In genomic region chr5:2015116-2015848, GRCh38 we compare ENCODE assay signal across 20 cellular contexts.
"Had no signal": no experiment of that assay in that cellular context is flagged by ENCODE, and none has a peak within 500 bp of the region (broad histone marks: within the 10 kb centered on the region; RNA-seq: fewer than 3 reads in every experiment).

No MANE protein-coding gene starts in this region.

- H3K4me3 Mint-ChIP-seq: activated CD4-positive, alpha-beta memory T cell treated with anti-CD3 and anti-CD28 coated beads, Interleukin-2, amount 10 ng/mL, durations not matched to agents 7 days and 5 days; activated CD4-positive, alpha-beta T cell treated with anti-CD3 and anti-CD28 coated beads for 36 hours; activated naive CD8-positive, alpha-beta T cell; neural crest cell had no signal

- H3K4me3 ChIP-seq: body of pancreas, coronary artery, esophagus squamous epithelium, pancreas, thoracic aorta had no signal

- H3K27me3 Mint-ChIP-seq: activated CD4-positive, alpha-beta memory T cell treated with anti-CD3 and anti-CD28 coated beads, Interleukin-2, amount 10 ng/mL, durations not matched to agents 7 days and 5 days had no signal

- DNase-seq: activated CD4-positive, alpha-beta memory T cell treated with anti-CD3 and anti-CD28 coated beads, Interleukin-2, amount 10 ng/mL, durations not matched to agents 7 days and 5 days; activated CD4-positive, alpha-beta T cell treated with anti-CD3 and anti-CD28 coated beads for 36 hours; activated CD8-positive, alpha-beta memory T cell treated with anti-CD3 and anti-CD28 coated beads, Interleukin-2, amount 50 U/mL, for 4 hours; activated effector memory CD4-positive, alpha-beta T cell treated with anti-CD3 and anti-CD28 coated beads, Interleukin-2, amount 50 U/mL, for 16 hours; activated T-cell treated with anti-CD3 and anti-CD28 coated beads, Interleukin-2, amount 50 U/mL, for 48 hours; amniotic stem cell; body of pancreas; central memory CD4-positive, alpha-beta T cell; esophagus squamous epithelium; glutamatergic neuron; mesendoderm; pancreas; stimulated activated CD4-positive, alpha-beta T cell treated with anti-CD3 and anti-CD28 coated beads, Interleukin-12 subunit alpha, Interleukin-12 subunit beta, amount 100 ng/mL, for 4 hours; stimulated activated CD4-positive, alpha-beta T cell treated with anti-CD3 and anti-CD28 coated beads, Interleukin-2, amount 100 ng/mL, for 24 hours; T-helper 1 cell had no signal

- H3K9me3 ChIP-seq: body of pancreas, esophagus squamous epithelium, pancreas, thoracic aorta had no signal

- H3K27ac ChIP-seq: body of pancreas, coronary artery, esophagus squamous epithelium, pancreas, thoracic aorta, VCaP had no signal

- H3K4me1 ChIP-seq: body of pancreas, pancreas had no signal

- H3K9me3 Mint-ChIP-seq: activated CD4-positive, alpha-beta memory T cell treated with anti-CD3 and anti-CD28 coated beads, Interleukin-2, amount 10 ng/mL, durations not matched to agents 7 days and 5 days; neural crest cell had no signal

- H3K27ac Mint-ChIP-seq: activated CD4-positive, alpha-beta memory T cell treated with anti-CD3 and anti-CD28 coated beads, Interleukin-2, amount 10 ng/mL, durations not matched to agents 7 days and 5 days; activated CD4-positive, alpha-beta T cell treated with anti-CD3 and anti-CD28 coated beads for 36 hours; activated naive CD8-positive, alpha-beta T cell had no signal

- H3K36me3 ChIP-seq: esophagus squamous epithelium, pancreas, thoracic aorta had no signal

- H3K4me1 Mint-ChIP-seq: activated CD4-positive, alpha-beta memory T cell treated with anti-CD3 and anti-CD28 coated beads, Interleukin-2, amount 10 ng/mL, durations not matched to agents 7 days and 5 days; activated CD4-positive, alpha-beta T cell treated with anti-CD3 and anti-CD28 coated beads for 36 hours had no signal

- H3K36me3 Mint-ChIP-seq: activated naive CD8-positive, alpha-beta T cell had no signal
